In the genomic region with DNA sequence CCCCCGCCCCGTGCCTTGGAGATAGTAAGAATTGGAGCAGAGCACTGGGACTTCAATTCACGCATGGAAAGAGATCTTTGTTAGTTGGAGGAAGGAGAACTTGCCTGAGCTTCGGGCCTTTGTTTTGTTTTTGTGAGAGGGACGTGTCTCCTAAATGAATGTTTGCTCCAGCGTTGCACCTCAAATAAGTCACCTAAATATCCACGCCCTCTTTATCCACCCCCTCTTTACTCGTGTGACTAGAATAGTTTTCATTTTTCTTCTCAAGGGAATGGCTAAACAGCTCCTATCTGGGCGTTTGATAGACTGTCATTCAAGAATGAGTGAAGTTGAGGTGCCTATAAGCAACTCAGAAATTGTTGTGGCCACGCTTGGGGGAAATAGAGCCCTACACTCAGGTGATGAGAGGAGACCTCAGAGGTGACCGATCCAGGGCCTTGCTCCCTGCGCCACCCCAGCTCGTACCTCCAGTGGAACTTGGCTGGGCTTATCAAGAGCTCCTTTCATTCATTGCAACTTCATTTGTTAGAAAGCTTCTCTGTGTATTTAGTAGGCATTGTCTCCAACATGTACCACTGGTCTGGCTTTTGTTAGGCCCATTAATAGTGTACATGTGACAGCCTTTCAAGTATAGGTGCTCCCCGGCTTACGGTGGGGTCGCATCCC, we compare ENCODE assay signal across 8 cellular contexts. TPM values are rescaled to one million over a fixed set of nuclear protein-coding genes. Genes with fewer than 3 reads are reported as not detected.
DNase-seq lines count a peak whose midpoint lies in the region; ATAC-seq and TF ChIP-seq lines count a peak whose summit lies in the region.

No MANE protein-coding gene starts in this region.

- CTCF ChIA-PET in activated B cell treated with CpG ODN at 0.5 μM for 24 hours (lab: Charles Lee) = no interaction called here

- no peak for TF ChIP-seq CTCF in HFFc6 (IDR thresholded peaks at IDR 0.05)
- TF ChIP-seq CTCF in activated B cell treated with CpG ODN at 0.5 μM for 24 hours (IDR thresholded peaks at IDR 0.05) = no peak
- TF ChIP-seq CTCF in right atrium auricular region (IDR thresholded peaks at IDR 0.05) = no peak

- H3K4me3 Mint-ChIP-seq in HFFc6 (peak overlapping the region; percentile 91), activated B cell treated with CpG ODN at 0.5 μM for 24 hours (peak overlapping the region; percentile 94)

- peaks cover 6 to 53% of the 10 kb centered on the region in 2 donors for H3K4me1 ChIP-seq in right atrium auricular region
- peaks cover 35 to 42% (median 39%) of the 10 kb centered on the region in 3 donors for H3K4me1 ChIP-seq in skeletal muscle tissue (ENCODE audit: control insufficient read depth in 3 of 3, insufficient read depth in 3 of 3, low read length in 3 of 3)

- POLR2A ChIA-PET in activated B cell treated with CpG ODN at 0.5 μM for 24 hours (lab: Charles Lee) = interaction anchor here (1.0 kb wide), 2 partner anchors 14 to 736 kb away, joined by 3 to 5 read pairs; partner anchors contain the start of gene PPDPF

- intact Hi-C loops in activated B cell treated with CpG ODN at 0.5 μM for 24 hours (cut with micrococcal nuclease) = no loop called here

- H3K36me3 ChIP-seq in right atrium auricular region (no peaks in the 10 kb centered on the region), skeletal muscle tissue (ENCODE audit: control insufficient read depth in 3 of 3, insufficient read depth in 3 of 3, low read length in 3 of 3) (peaks cover 0 to 5% (median 3%) of the 10 kb centered on the region in 3 donors)

- DNase-seq in HFFc6 (no peak), activated B cell treated with CpG ODN at 0.5 μM for 24 hours (no peak), right atrium auricular region (ENCODE audit: low spot score) (peak; percentile 30), NAMALWA (ENCODE audit: low spot score) (no peak), NCI-H2196 treated with DMSO at 0.1 percent for 48 hours (lab: John Stamatoyannopoulos, UW; ENCODE audit: unreplicated experiment) (no peak)
- no peak for DNase-seq in stimulated activated CD4-positive, alpha-beta T cell treated with anti-CD3 and anti-CD28 coated beads, Interleukin-12 subunit alpha, Interleukin-12 subunit beta, amount 100 ng/mL, for 4 hours

- H3K27me3 ChIP-seq in right atrium auricular region (no peaks in the 10 kb centered on the region), skeletal muscle tissue (ENCODE audit: control insufficient read depth in 3 of 3, insufficient read depth in 3 of 3, low read length in 3 of 3) (peaks cover 0 to 6% (median 0%) of the 10 kb centered on the region in 3 donors)

- H3K36me3 Mint-ChIP-seq in HFFc6 (ENCODE audit: low read depth) (no peaks in the 10 kb centered on the region), activated B cell treated with CpG ODN at 0.5 μM for 24 hours (ENCODE audit: low read depth) (peaks cover 17% of the 10 kb centered on the region)

- H3K9me3 Mint-ChIP-seq in HFFc6 = no peaks in the 10 kb centered on the region
- H3K9me3 Mint-ChIP-seq in activated B cell treated with CpG ODN at 0.5 μM for 24 hours = no peaks in the 10 kb centered on the region

- ATAC-seq in activated B cell treated with CpG ODN at 0.5 μM for 24 hours (ENCODE audit: low read depth) (no peak), HG03520 (IDR thresholded peaks at IDR 0.05; ENCODE audit: unreplicated experiment) (no peak)

- H3K27ac ChIP-seq in right atrium auricular region = peak overlapping the region; percentile 95
- H3K27ac ChIP-seq in skeletal muscle tissue (ENCODE audit: low read depth, low read length) = peak overlapping the region; percentile 76

- H3K4me3 ChIP-seq in right atrium auricular region (peak overlapping the region; percentile 89 to 98), skeletal muscle tissue (ENCODE audit: low read length in 3 of 3) (peak overlapping the region; percentile 85 to 87 (median 86))

- H3K27ac Mint-ChIP-seq in HFFc6 (peak overlapping the region; percentile 76), activated B cell treated with CpG ODN at 0.5 μM for 24 hours (peak overlapping the region; percentile 95)

- H3K9ac ChIP-seq in skeletal muscle tissue (ENCODE audit: low read depth in 1 of 3, low read length in 3 of 3) = peak overlapping the region; percentile 74 to 93 (median 89)

- H3K9me3 ChIP-seq in right atrium auricular region (no peaks in the 10 kb centered on the region), skeletal muscle tissue (ENCODE audit: control insufficient read depth in 3 of 3, low read length in 3 of 3) (no peaks in the 10 kb centered on the region)

- peaks cover 51% of the 10 kb centered on the region for H3K4me1 Mint-ChIP-seq in HFFc6 (ENCODE audit: low read depth)
- peaks cover 60% of the 10 kb centered on the region for H3K4me1 Mint-ChIP-seq in activated B cell treated with CpG ODN at 0.5 μM for 24 hours

- H3K27me3 Mint-ChIP-seq in HFFc6 (ENCODE audit: insufficient read depth) (peaks cover 7% of the 10 kb centered on the region), activated B cell treated with CpG ODN at 0.5 μM for 24 hours (peaks cover 2% of the 10 kb centered on the region)

RNA-seq across cellular contexts. Expression of gene PCMTD2, which starts 0.9 kb away (rescaled TPM):
- 10 to 100 TPM; 15.7 to 21.9 (median 18.1) TPM for total RNA-seq in HFFc6 (2021; fragmentation: NEBNext Ultra II Directional; extraction: Animal tissue kit (Norgen Biotek cat#: 25700))
- 46.7 and 53.4 TPM in 2 replicates for total RNA-seq in activated B cell treated with CpG ODN at 0.5 μM for 24 hours
- 100 to 1,000 TPM in 1 of 2 donors, 10 to 100 TPM in 1; 83.3 to 180 TPM for total RNA-seq in right atrium auricular region
- total RNA-seq in skeletal muscle tissue = 36.5 TPM
